Comparison of ENCODE assay signal across 13 cellular contexts in genomic region chr5:175800656-175801081, GRCh38.
DNase-seq lines count a peak whose midpoint lies in the region; TF ChIP-seq lines count a peak whose summit lies in the region.
"Had no signal": no experiment of that assay in that cellular context is flagged by ENCODE, and none has a peak within 500 bp of the region (broad histone marks: within the 10 kb centered on the region; RNA-seq: fewer than 3 reads in every experiment).

No MANE protein-coding gene starts in this region.

- peaks cover 12% of the 10 kb centered on the region for H3K4me1 Mint-ChIP-seq in HFFc6 (ENCODE audit: low read depth)

- no peaks in the 10 kb centered on the region for H3K36me3 Mint-ChIP-seq in HFFc6 (ENCODE audit: low read depth)

- H3K27ac Mint-ChIP-seq in HFFc6: peak overlapping the region; percentile 27; the same call in 1 of the 2 replicates

- DNase-seq in ACHN (peak; percentile 52), HFFc6 (peak; percentile 82), RKO (ENCODE audit: low spot score) (peak; percentile 49), epithelial cell of esophagus (ENCODE audit: low read depth) (peak; percentile 36), NAMALWA (ENCODE audit: low spot score) (no peak), hepatic stellate cell (ENCODE audit: low spot score) (no peak), epidermal melanocyte (ENCODE audit: insufficient read length, low spot score) (no peak), dedifferentiated amniotic fluid mesenchymal stem cell (ENCODE audit: extremely low spot score) (no peak)
- DNase-seq: activated CD4-positive, alpha-beta T cell treated with anti-CD3 and anti-CD28 coated beads for 4 hours; central memory CD4-positive, alpha-beta T cell; GDM1; stimulated activated CD4-positive, alpha-beta T cell treated with anti-CD3 and anti-CD28 coated beads, Interleukin-4, amount 100 ng/mL, for 24 hours; stimulated activated naive CD8-positive, alpha-beta T cell treated with anti-CD3 and anti-CD28 coated beads, Interleukin-15, Interleukin-2, amounts not matched to agents 100 U/mL and 50 U/mL, for 24 hours had no signal

- no peaks in the 10 kb centered on the region for H3K9me3 Mint-ChIP-seq in HFFc6

- in situ Hi-C loops in ACHN (cut with HindIII; ENCODE audit: low pct_ligation_motif_present, low pct_unique_long_range_greater_than_20kb, low sequenced_read_pairs): no loop called here

- no peak overlapping the region for H3K4me3 Mint-ChIP-seq in HFFc6

- peaks cover 16% of the 10 kb centered on the region for H3K27me3 Mint-ChIP-seq in HFFc6 (ENCODE audit: insufficient read depth)

- no peak overlapping the region for H3K4me3 ChIP-seq in epithelial cell of esophagus (ENCODE audit: low read length)

- TF ChIP-seq CTCF in HFFc6 (IDR thresholded peaks at IDR 0.05) (no peak), epithelial cell of esophagus (IDR thresholded peaks at IDR 0.05; ENCODE audit: insufficient read depth, low read depth, low read length, missing control alignments) (no peak)

Comparison
In these comparisons a context has a peak if more than half of its experiments do, and no peak if none do; other contexts are left out.
1. DNase-seq: peak in ACHN (single experiment), HFFc6 (single experiment), RKO (single experiment) and epithelial cell of esophagus (single experiment); none in NAMALWA (single experiment), hepatic stellate cell (single experiment), epidermal melanocyte (single experiment) and dedifferentiated amniotic fluid mesenchymal stem cell (single experiment).